In the genomic region with DNA sequence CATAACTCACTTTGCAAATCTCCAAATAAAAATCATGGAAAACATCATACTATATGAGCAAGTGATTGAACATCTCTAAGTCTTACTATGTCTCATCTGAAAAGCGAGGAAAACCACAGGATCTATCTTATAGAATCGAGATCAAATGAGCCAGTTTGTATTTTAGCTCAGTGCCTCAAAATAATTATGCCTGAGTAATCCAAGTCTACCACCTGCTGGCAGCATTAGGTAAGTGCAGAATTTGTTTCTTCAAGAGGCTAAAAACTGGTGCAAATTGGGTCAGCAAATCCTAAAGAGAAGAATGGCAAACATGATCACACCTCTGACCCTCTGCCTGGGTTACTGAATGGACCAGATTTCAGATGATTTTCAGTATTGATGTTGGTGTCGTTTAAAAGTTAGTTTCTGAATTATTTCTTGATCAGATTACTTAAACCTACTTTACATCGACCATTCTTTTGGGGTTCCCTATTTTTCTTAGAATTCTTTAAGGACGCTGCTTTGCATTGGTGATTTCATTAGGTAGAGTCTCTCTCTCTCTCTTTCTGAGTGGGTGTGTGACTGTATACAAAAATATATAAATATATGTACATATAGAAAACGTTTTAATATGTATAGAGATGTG, we compare ENCODE assay signal across 8 cellular contexts. TPM values are rescaled to one million over a fixed set of nuclear protein-coding genes. Genes with fewer than 3 reads are reported as not detected.
DNase-seq lines count a peak whose midpoint lies in the region; ATAC-seq, FAIRE-seq and TF ChIP-seq lines count a peak whose summit lies in the region.

No MANE protein-coding gene starts in this region.

- no peak overlapping the region for H3K4me3 Mint-ChIP-seq in chondrocyte (ENCODE audit: unreplicated experiment)

- TF ChIP-seq RAD21 in liver (IDR thresholded peaks at IDR 0.05) = peak; percentile 99

- ATAC-seq in SK-N-SH treated with all-trans-retinoic acid at 6 μM for 48 hours = peak; percentile 78

- H3K27ac ChIP-seq in liver (ENCODE audit: low read depth in 1 of 2, low read length in 2 of 2) = no peak overlapping the region

- DNase-seq in A172 (ENCODE audit: low spot score) (peak; percentile 51), NCI-H1092 (lab: John Stamatoyannopoulos, UW) (peak; percentile 62), chondrocyte (ENCODE audit: low spot score) (no peak), stromal cell of bone marrow (ENCODE audit: low read depth) (peak; percentile 54), mesenteric fat pad (ENCODE audit: low spot score) (no peak)

- H3K4me1 Mint-ChIP-seq in chondrocyte (ENCODE audit: low read depth) = peaks cover 2% of the 10 kb centered on the region

- no peaks in the 10 kb centered on the region for H3K36me3 ChIP-seq in liver (ENCODE audit: control insufficient read depth in 4 of 4, insufficient read depth in 3 of 4, low read depth in 1 of 4, low read length in 3 of 4)

- no peak overlapping the region for H3K9ac ChIP-seq in liver (ENCODE audit: low read depth in 1 of 2, low read length in 2 of 2)

- H3K27me3 Mint-ChIP-seq in chondrocyte (ENCODE audit: low read depth) = peaks cover 18% of the 10 kb centered on the region

- peaks cover 12% of the 10 kb centered on the region for H3K9me3 Mint-ChIP-seq in chondrocyte (ENCODE audit: low read depth)

- peaks cover 0 to 10% (median 0%) of the 10 kb centered on the region in 4 donors for H3K9me3 ChIP-seq in liver (ENCODE audit: control insufficient read depth in 4 of 4, low read length in 3 of 4)

- H3K4me3 ChIP-seq in liver (ENCODE audit: low read depth in 1 of 3, low read length in 3 of 3) = no peak overlapping the region

- H3K36me3 Mint-ChIP-seq in chondrocyte (ENCODE audit: low read depth) = peaks cover 5% of the 10 kb centered on the region

- peaks cover 0 to 3% (median 0%) of the 10 kb centered on the region in 4 donors for H3K4me1 ChIP-seq in liver (ENCODE audit: control insufficient read depth in 4 of 4, insufficient read depth in 4 of 4, low read length in 3 of 4)

- FAIRE-seq in G401.6 (lab: Jason Lieb, UNC) = peak; percentile 86

- 29% methylated on average over 6 of the region's 6 CpGs for WGBS in liver

- TF ChIP-seq CTCF in chondrocyte (IDR thresholded peaks at IDR 0.05) (peak; percentile 97), liver (IDR thresholded peaks at IDR 0.05; ENCODE audit: low read depth, low read length, missing input control) (peak; percentile 91)

- H3K27me3 ChIP-seq in liver (ENCODE audit: control insufficient read depth in 4 of 4, insufficient read depth in 4 of 4, low read length in 3 of 4) = peaks cover 0 to 3% (median 0%) of the 10 kb centered on the region in 4 donors

- no peak overlapping the region for H3K27ac Mint-ChIP-seq in chondrocyte (ENCODE audit: unreplicated experiment)

TF ChIP-seq in SK-N-SH treated with all-trans-retinoic acid at 6 μM for 48 hours, 23 proteins besides CTCF, POLR2A, EP300 and RAD21 (continues in another document):
- TF ChIP-seq, protein P1, sequence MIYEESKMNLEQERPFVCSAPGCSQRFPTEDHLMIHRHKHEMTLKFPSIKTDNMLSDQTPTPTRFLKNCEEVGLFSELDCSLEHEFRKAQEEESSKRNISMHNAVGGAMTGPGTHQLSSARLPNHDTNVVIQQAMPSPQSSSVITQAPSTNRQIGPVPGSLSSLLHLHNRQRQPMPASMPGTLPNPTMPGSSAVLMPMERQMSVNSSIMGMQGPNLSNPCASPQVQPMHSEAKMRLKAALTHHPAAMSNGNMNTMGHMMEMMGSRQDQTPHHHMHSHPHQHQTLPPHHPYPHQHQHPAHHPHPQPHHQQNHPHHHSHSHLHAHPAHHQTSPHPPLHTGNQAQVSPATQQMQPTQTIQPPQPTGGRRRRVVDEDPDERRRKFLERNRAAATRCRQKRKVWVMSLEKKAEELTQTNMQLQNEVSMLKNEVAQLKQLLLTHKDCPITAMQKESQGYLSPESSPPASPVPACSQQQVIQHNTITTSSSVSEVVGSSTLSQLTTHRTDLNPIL (CRISPR knock-in tag; IDR thresholded peaks at IDR 0.05; ENCODE audit: low read depth) = no peak
- TF ChIP-seq, protein P2, sequence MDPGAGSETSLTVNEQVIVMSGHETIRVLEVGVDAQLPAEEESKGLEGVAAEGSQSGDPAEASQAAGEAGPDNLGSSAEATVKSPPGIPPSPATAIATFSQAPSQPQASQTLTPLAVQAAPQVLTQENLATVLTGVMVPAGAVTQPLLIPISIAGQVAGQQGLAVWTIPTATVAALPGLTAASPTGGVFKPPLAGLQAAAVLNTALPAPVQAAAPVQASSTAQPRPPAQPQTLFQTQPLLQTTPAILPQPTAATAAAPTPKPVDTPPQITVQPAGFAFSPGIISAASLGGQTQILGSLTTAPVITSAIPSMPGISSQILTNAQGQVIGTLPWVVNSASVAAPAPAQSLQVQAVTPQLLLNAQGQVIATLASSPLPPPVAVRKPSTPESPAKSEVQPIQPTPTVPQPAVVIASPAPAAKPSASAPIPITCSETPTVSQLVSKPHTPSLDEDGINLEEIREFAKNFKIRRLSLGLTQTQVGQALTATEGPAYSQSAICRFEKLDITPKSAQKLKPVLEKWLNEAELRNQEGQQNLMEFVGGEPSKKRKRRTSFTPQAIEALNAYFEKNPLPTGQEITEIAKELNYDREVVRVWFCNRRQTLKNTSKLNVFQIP (CRISPR knock-in tag; IDR thresholded peaks at IDR 0.05; ENCODE audit: borderline replicate concordance, low read depth) = no peak
- TF ChIP-seq ISL1 (CRISPR knock-in tag; IDR thresholded peaks at IDR 0.05) = no peak
- TF ChIP-seq ZFP30 (CRISPR knock-in tag; IDR thresholded peaks at IDR 0.05) = no peak
- no peak for TF ChIP-seq ARNTL (CRISPR knock-in tag; IDR thresholded peaks at IDR 0.05; ENCODE audit: borderline replicate concordance, low read depth)

TF ChIP-seq in liver, 16 proteins besides CTCF, POLR2A, EP300 and RAD21:
- TF ChIP-seq FOXA2 (IDR thresholded peaks at IDR 0.05) (no peak), TAF1 (conservative IDR thresholded peaks at IDR 0.05) (no peak), JUND (IDR thresholded peaks at IDR 0.05) (no peak), GABPA (IDR thresholded peaks at IDR 0.05 in 1 of 2, conservative IDR thresholded peaks at IDR 0.05 in 1 of 2) (no peak), FOXA1 (IDR thresholded peaks at IDR 0.05) (no peak), SP1 (IDR thresholded peaks at IDR 0.05) (no peak), NR2F2 (IDR thresholded peaks at IDR 0.05) (no peak), EGR1 (IDR thresholded peaks at IDR 0.05; ENCODE audit: low read depth in 2 of 2) (no peak), RXRA (IDR thresholded peaks at IDR 0.05) (no peak), HNF4G (IDR thresholded peaks at IDR 0.05) (no peak), HNF4A (conservative IDR thresholded peaks at IDR 0.05) (no peak), YY1 (IDR thresholded peaks at IDR 0.05) (no peak)
- TF ChIP-seq, protein P3, sequence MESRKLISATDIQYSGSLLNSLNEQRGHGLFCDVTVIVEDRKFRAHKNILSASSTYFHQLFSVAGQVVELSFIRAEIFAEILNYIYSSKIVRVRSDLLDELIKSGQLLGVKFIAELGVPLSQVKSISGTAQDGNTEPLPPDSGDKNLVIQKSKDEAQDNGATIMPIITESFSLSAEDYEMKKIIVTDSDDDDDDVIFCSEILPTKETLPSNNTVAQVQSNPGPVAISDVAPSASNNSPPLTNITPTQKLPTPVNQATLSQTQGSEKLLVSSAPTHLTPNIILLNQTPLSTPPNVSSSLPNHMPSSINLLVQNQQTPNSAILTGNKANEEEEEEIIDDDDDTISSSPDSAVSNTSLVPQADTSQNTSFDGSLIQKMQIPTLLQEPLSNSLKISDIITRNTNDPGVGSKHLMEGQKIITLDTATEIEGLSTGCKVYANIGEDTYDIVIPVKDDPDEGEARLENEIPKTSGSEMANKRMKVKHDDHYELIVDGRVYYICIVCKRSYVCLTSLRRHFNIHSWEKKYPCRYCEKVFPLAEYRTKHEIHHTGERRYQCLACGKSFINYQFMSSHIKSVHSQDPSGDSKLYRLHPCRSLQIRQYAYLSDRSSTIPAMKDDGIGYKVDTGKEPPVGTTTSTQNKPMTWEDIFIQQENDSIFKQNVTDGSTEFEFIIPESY (IDR thresholded peaks at IDR 0.05) = no peak
- TF ChIP-seq, protein P4, sequence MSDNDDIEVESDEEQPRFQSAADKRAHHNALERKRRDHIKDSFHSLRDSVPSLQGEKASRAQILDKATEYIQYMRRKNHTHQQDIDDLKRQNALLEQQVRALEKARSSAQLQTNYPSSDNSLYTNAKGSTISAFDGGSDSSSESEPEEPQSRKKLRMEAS (IDR thresholded peaks at IDR 0.05) = no peak
- TF ChIP-seq, protein P5, sequence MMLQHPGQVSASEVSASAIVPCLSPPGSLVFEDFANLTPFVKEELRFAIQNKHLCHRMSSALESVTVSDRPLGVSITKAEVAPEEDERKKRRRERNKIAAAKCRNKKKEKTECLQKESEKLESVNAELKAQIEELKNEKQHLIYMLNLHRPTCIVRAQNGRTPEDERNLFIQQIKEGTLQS (IDR thresholded peaks at IDR 0.05) = no peak
- TF ChIP-seq, protein P6, sequence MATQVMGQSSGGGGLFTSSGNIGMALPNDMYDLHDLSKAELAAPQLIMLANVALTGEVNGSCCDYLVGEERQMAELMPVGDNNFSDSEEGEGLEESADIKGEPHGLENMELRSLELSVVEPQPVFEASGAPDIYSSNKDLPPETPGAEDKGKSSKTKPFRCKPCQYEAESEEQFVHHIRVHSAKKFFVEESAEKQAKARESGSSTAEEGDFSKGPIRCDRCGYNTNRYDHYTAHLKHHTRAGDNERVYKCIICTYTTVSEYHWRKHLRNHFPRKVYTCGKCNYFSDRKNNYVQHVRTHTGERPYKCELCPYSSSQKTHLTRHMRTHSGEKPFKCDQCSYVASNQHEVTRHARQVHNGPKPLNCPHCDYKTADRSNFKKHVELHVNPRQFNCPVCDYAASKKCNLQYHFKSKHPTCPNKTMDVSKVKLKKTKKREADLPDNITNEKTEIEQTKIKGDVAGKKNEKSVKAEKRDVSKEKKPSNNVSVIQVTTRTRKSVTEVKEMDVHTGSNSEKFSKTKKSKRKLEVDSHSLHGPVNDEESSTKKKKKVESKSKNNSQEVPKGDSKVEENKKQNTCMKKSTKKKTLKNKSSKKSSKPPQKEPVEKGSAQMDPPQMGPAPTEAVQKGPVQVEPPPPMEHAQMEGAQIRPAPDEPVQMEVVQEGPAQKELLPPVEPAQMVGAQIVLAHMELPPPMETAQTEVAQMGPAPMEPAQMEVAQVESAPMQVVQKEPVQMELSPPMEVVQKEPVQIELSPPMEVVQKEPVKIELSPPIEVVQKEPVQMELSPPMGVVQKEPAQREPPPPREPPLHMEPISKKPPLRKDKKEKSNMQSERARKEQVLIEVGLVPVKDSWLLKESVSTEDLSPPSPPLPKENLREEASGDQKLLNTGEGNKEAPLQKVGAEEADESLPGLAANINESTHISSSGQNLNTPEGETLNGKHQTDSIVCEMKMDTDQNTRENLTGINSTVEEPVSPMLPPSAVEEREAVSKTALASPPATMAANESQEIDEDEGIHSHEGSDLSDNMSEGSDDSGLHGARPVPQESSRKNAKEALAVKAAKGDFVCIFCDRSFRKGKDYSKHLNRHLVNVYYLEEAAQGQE (IDR thresholded peaks at IDR 0.05) = no peak

RNA-seq across cellular contexts. Expression of a gene that starts 12.7 kb away (rescaled TPM):
- total RNA-seq in A172 (2014; rRNA removed; shearing (Covaris generic)) = 13.0 and 19.3 TPM in 2 replicates
- 8.2 to 9.9 TPM (median 8.9 TPM) in 3 replicates for total RNA-seq in chondrocyte
- 1 to 10 TPM; 1.2 to 1.3 TPM for total RNA-seq in liver
- polyA plus RNA-seq in liver = under 1 TPM in 1 of 2 donors, not detected in 1; 0.57 TPM
- total RNA-seq in mesenteric fat pad = 5.4 TPM

Comparison
In these comparisons a context has a peak if more than half of its experiments do, and no peak if none do; other contexts are left out.
1. DNase-seq: peak in A172 (single experiment), NCI-H1092 (single experiment) and stromal cell of bone marrow (single experiment); none in chondrocyte (single experiment) and mesenteric fat pad (single experiment).